Comparison of ENCODE assay signal across 9 cellular contexts in the genomic region with DNA sequence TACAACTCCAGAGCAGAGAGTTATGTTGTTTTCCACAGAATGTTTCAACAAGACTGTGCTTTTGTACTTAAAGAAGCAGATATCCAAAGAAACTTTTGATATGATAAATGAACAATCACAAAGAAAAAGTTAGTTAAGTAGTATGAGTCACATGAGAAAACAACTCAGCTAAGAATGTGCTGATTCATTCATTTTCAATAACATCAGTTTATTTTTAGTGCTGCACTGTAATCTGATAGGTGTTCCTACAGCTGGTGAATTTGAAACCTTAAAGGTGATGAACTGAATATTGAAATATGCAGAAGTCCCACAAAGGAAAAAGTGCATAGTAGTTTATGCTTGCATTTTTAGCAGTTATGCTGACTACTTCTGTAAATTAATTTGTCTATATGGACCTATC.
DNase-seq lines count a peak whose midpoint lies in the region; ATAC-seq and TF ChIP-seq lines count a peak whose summit lies in the region.
"Had no signal": no experiment of that assay in that cellular context is flagged by ENCODE, and none has a peak within 500 bp of the region (broad histone marks: within the 10 kb centered on the region; RNA-seq: fewer than 3 reads in every experiment).

No MANE protein-coding gene starts in this region.

- TF ChIP-seq CTCF in epithelial cell of proximal tubule (conservative IDR thresholded peaks at IDR 0.05; ENCODE audit: low read depth, low read length) (no peak), gastrocnemius medialis (IDR thresholded peaks at IDR 0.05 in 4 of 5, conservative IDR thresholded peaks at IDR 0.05 in 1 of 5) (no peak)

- H3K4me3 ChIP-seq in epithelial cell of proximal tubule (ENCODE audit: low read depth, low read length) (no peak overlapping the region), gastrocnemius medialis (peak overlapping the region in 1 of 4 donors; percentile 30)

- intact Hi-C loops in gastrocnemius medialis (cut with DNase I; ENCODE audit: low total_unique reads), result no loop called here

- no peaks in the 10 kb centered on the region for H3K27me3 ChIP-seq in gastrocnemius medialis

- H3K9me3 ChIP-seq in gastrocnemius medialis, result no peaks in the 10 kb centered on the region

- peak overlapping the region in 3 of 4 donors; percentile 3 to 46 (median 39) for H3K27ac ChIP-seq in gastrocnemius medialis

- H3K36me3 ChIP-seq in gastrocnemius medialis, result no peaks in the 10 kb centered on the region

- DNase-seq in NCI-H460 (ENCODE audit: extremely low read depth, low read depth), result peak; percentile 14
- peak; percentile 42 for DNase-seq in epithelial cell of proximal tubule (ENCODE audit: low read depth)
- no peak for DNase-seq in gastrocnemius medialis
- DNase-seq in hepatic stellate cell (ENCODE audit: low spot score), result no peak
- no peak for DNase-seq in stimulated activated CD4-positive, alpha-beta T cell treated with anti-CD3 and anti-CD28 coated beads, Interleukin-4, amount 100 ng/mL, for 1 hour
- DNase-seq: NCI-H2029, T-cell had no signal

- no peak for TF ChIP-seq POLR2A in gastrocnemius medialis (IDR thresholded peaks at IDR 0.05)

- peak; percentile 59 for ATAC-seq in GM18868 (IDR thresholded peaks at IDR 0.05; ENCODE audit: unreplicated experiment)
- ATAC-seq in gastrocnemius medialis, result peak; percentile 89 to 93
- no peak for ATAC-seq in GM21619 (IDR thresholded peaks at IDR 0.05; ENCODE audit: unreplicated experiment)
- ATAC-seq: T-cell had no signal

- H3K4me1 ChIP-seq in gastrocnemius medialis, result peaks cover 3 to 13% of the 10 kb centered on the region in 2 donors

- in situ Hi-C loops in gastrocnemius medialis (cut with MboI; ENCODE audit: low sequenced_read_pairs in 4 of 4), result no loop called here

Comparison
In these comparisons a context has a peak if more than half of its experiments do, and no peak if none do; other contexts are left out.
1. DNase-seq: peak in NCI-H460 (single experiment) and epithelial cell of proximal tubule (single experiment); none in gastrocnemius medialis (0 of 2), hepatic stellate cell (single experiment) and stimulated activated CD4-positive, alpha-beta T cell treated with anti-CD3 and anti-CD28 coated beads, Interleukin-4, amount 100 ng/mL, for 1 hour (single experiment).